In the genomic region with DNA sequence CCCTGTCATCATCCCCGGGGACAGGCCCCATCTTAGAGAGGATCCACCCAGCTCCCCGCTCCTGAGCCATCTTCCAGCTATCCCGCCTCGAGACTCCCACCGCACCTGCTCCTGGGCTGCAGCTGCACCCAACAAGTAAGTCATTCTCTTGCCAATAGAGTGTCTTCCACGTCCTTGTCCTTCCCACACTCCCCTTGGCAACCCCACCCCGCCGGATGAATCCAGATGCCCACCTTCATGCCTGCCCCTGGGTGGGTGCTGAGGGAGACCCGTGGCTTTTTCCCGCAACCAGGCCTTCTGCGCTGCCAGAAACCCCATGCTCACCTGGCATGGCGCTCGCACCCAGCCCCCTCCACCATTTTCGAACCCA, we compare ENCODE assay signal across 13 cellular contexts. TPM values are rescaled to one million over a fixed set of nuclear protein-coding genes. Genes with fewer than 3 reads are reported as not detected.
DNase-seq lines count a peak whose midpoint lies in the region; ATAC-seq, FAIRE-seq and TF ChIP-seq lines count a peak whose summit lies in the region.
"Had no signal": no experiment of that assay in that cellular context is flagged by ENCODE, and none has a peak within 500 bp of the region (broad histone marks: within the 10 kb centered on the region; RNA-seq: fewer than 3 reads in every experiment).

No MANE protein-coding gene starts in this region.

- H2AFZ ChIP-seq in Loucy (ENCODE audit: low read length) = no peak overlapping the region

- ATAC-seq in activated T-cell treated with anti-CD3 and anti-CD28 coated beads, Interleukin-2, amount 50 U/mL, for 72 hours (replicated peaks in 1 of 2) = no peak
- no peak for ATAC-seq in activated naive CD8-positive, alpha-beta T cell treated with anti-CD3 and anti-CD28 coated beads, Interleukin-2, amount 50 U/mL, for 24 hours

- no peaks in the 10 kb centered on the region for H4K20me1 ChIP-seq in Loucy (ENCODE audit: insufficient read depth, low read length, poor library complexity, severe bottlenecking)

- H3K9me3 ChIP-seq in Loucy (ENCODE audit: insufficient read depth, low read depth, low read length) (no peaks in the 10 kb centered on the region), spleen (peaks cover 0 to 3% (median 0%) of the 10 kb centered on the region in 8 donors)

- FAIRE-seq in RCC 7860 (lab: Jason Lieb, UNC) = no peak

- peak overlapping the region; percentile 70 for H3K4me2 ChIP-seq in Loucy (ENCODE audit: low read depth, low read length, poor library complexity, severe bottlenecking)

- peaks cover 4 to 14% of the 10 kb centered on the region in 2 donors for H3K36me3 Mint-ChIP-seq in activated T-cell treated with anti-CD3 and anti-CD28 coated beads, Interleukin-2, amount 50 U/mL, for 72 hours (ENCODE audit: insufficient read depth in 2 of 2)
- H3K36me3 Mint-ChIP-seq in activated naive CD8-positive, alpha-beta T cell treated with anti-CD3 and anti-CD28 coated beads, Interleukin-2, amount 50 U/mL, for 24 hours (ENCODE audit: low read depth) = no peaks in the 10 kb centered on the region

- H3K9me2 ChIP-seq in Loucy (replicated peaks; ENCODE audit: low read depth, low read length) = no peaks in the 10 kb centered on the region

- H3K9ac ChIP-seq in Loucy (ENCODE audit: low read depth, low read length, poor library complexity, severe bottlenecking) = peak overlapping the region; percentile 40

- TF ChIP-seq CTCF in Loucy (conservative IDR thresholded peaks at IDR 0.05; ENCODE audit: low read length) (no peak), spleen (IDR thresholded peaks at IDR 0.05 in 8 of 11, conservative IDR thresholded peaks at IDR 0.05 in 3 of 11) (no peak)

- H3K27me3 Mint-ChIP-seq in activated T-cell treated with anti-CD3 and anti-CD28 coated beads, Interleukin-2, amount 50 U/mL, for 72 hours (ENCODE audit: low read depth) = peaks cover 9% of the 10 kb centered on the region
- peaks cover 1% of the 10 kb centered on the region for H3K27me3 Mint-ChIP-seq in activated naive CD8-positive, alpha-beta T cell treated with anti-CD3 and anti-CD28 coated beads, Interleukin-2, amount 50 U/mL, for 24 hours

- no peak for TF ChIP-seq POLR2A in spleen (IDR thresholded peaks at IDR 0.05)

- H3K79me2 ChIP-seq in Loucy (ENCODE audit: insufficient read depth, low read length) = no peaks in the 10 kb centered on the region

- H3K4me3 ChIP-seq in Loucy (ENCODE audit: low read length, poor library complexity, severe bottlenecking) (no peak overlapping the region), spleen (no peak overlapping the region)

- no peak for DNase-seq in activated T-cell treated with anti-CD3 and anti-CD28 coated beads, Interleukin-2, amount 50 U/mL, for 72 hours
- DNase-seq in activated T-cell treated with anti-CD3 and anti-CD28 coated beads, Interleukin-2, amount 50 U/mL, for 48 hours = no peak
- DNase-seq in activated naive CD8-positive, alpha-beta T cell treated with anti-CD3 and anti-CD28 coated beads, Interleukin-2, amount 50 U/mL, for 24 hours = no peak
- peak; percentile 69 for DNase-seq in spleen
- DNase-seq in RCC 7860 (ENCODE audit: low spot score) = no peak
- no peak for DNase-seq in HK-2 (ENCODE audit: unreplicated experiment)
- no peak for DNase-seq in RPMI8226
- DNase-seq: activated CD4-positive, CD25-positive, alpha-beta regulatory T cell treated with anti-CD3 and anti-CD28 coated beads, Interleukin-2, amount 50 U/mL, for 72 hours; H9; NCI-H1436 treated with DMSO at 0.1 percent for 48 hours; NCI-H446; SHP77 had no signal

- H3K9me3 Mint-ChIP-seq in activated T-cell treated with anti-CD3 and anti-CD28 coated beads, Interleukin-2, amount 50 U/mL, for 72 hours = peaks cover 6% of the 10 kb centered on the region in 2 donors
- H3K9me3 Mint-ChIP-seq in activated naive CD8-positive, alpha-beta T cell treated with anti-CD3 and anti-CD28 coated beads, Interleukin-2, amount 50 U/mL, for 24 hours = peaks cover 9% of the 10 kb centered on the region

- no peaks in the 10 kb centered on the region for H3K27me3 ChIP-seq in Loucy (ENCODE audit: insufficient read depth, low read length, poor library complexity, severe bottlenecking)
- no peaks in the 10 kb centered on the region for H3K27me3 ChIP-seq in spleen (replicated peaks in 1 of 7)

- no peak overlapping the region for H3K27ac Mint-ChIP-seq in activated T-cell treated with anti-CD3 and anti-CD28 coated beads, Interleukin-2, amount 50 U/mL, for 72 hours
- H3K27ac Mint-ChIP-seq in activated naive CD8-positive, alpha-beta T cell treated with anti-CD3 and anti-CD28 coated beads, Interleukin-2, amount 50 U/mL, for 24 hours = peak overlapping the region; percentile 76

- no peaks in the 10 kb centered on the region for H3K36me3 ChIP-seq in Loucy (ENCODE audit: insufficient read depth, low read length)
- H3K36me3 ChIP-seq in spleen = no peaks in the 10 kb centered on the region

- peak overlapping the region in 1 of 8 donors; percentile 21 for H3K27ac ChIP-seq in spleen

- H3K4me3 Mint-ChIP-seq in activated T-cell treated with anti-CD3 and anti-CD28 coated beads, Interleukin-2, amount 50 U/mL, for 72 hours = peak overlapping the region; percentile 73 to 78
- peak overlapping the region; percentile 65 for H3K4me3 Mint-ChIP-seq in activated naive CD8-positive, alpha-beta T cell treated with anti-CD3 and anti-CD28 coated beads, Interleukin-2, amount 50 U/mL, for 24 hours
- H3K4me3 Mint-ChIP-seq: H9 had no signal

- 93 to 97% (median 95%) methylated on average over 14 of the region's 14 CpGs for WGBS in spleen, 5 donors

- H3K4me1 ChIP-seq in Loucy (ENCODE audit: insufficient read depth, low read length, poor library complexity, severe bottlenecking) = peaks cover 18% of the 10 kb centered on the region
- H3K4me1 ChIP-seq in spleen = peaks cover 0 to 19% (median 15%) of the 10 kb centered on the region in 6 donors

- H3K4me1 Mint-ChIP-seq in activated T-cell treated with anti-CD3 and anti-CD28 coated beads, Interleukin-2, amount 50 U/mL, for 72 hours (ENCODE audit: low read depth) = peaks cover 26% of the 10 kb centered on the region
- H3K4me1 Mint-ChIP-seq in activated naive CD8-positive, alpha-beta T cell treated with anti-CD3 and anti-CD28 coated beads, Interleukin-2, amount 50 U/mL, for 24 hours = peaks cover 26% of the 10 kb centered on the region

- intact Hi-C loops in spleen (cut with DNase I; ENCODE audit: low total_unique reads) = no loop called here

- H3F3A ChIP-seq in Loucy (ENCODE audit: low read depth) = no peaks in the 10 kb centered on the region

RNA-seq across cellular contexts. Expression of a gene that starts 11.1 kb away (rescaled TPM):
- total RNA-seq in activated T-cell treated with anti-CD3 and anti-CD28 coated beads, Interleukin-2, amount 50 U/mL, for 72 hours = 10 to 100 TPM; 24.7 to 28.4 TPM
- 10 to 100 TPM; 17.4 to 36.0 (median 25.9) TPM for total RNA-seq in spleen
- 10 to 100 TPM; 15.9 to 22.1 (median 17.9) TPM for polyA plus RNA-seq in spleen

RNA-seq across cellular contexts. Expression of a gene that starts 29.5 kb away (rescaled TPM):
- 1 to 10 TPM; 6.8 to 9.3 TPM for total RNA-seq in activated T-cell treated with anti-CD3 and anti-CD28 coated beads, Interleukin-2, amount 50 U/mL, for 72 hours
- total RNA-seq in spleen = 10 to 100 TPM; 11.6 to 21.8 (median 17.8) TPM
- 1 to 10 TPM; 3.9 to 7.2 (median 5.6) TPM for polyA plus RNA-seq in spleen
